19 cellular contexts compared by ENCODE assay signal in genomic region chr5:10503997-10504761, GRCh38. TPM values are rescaled to one million over a fixed set of nuclear protein-coding genes. Genes with fewer than 3 reads are reported as not detected.
DNase-seq lines count a peak whose midpoint lies in the region; ATAC-seq and TF ChIP-seq lines count a peak whose summit lies in the region.
"Had no signal": no experiment of that assay in that cellular context is flagged by ENCODE, and none has a peak within 500 bp of the region (broad histone marks: within the 10 kb centered on the region; RNA-seq: fewer than 3 reads in every experiment).

No MANE protein-coding gene starts in this region.

- CTCF ChIA-PET in HEK293T (lab: Yijun Ruan, JAX), result no interaction called here

- H3K9me3 ChIP-seq in psoas muscle, result no peaks in the 10 kb centered on the region
- H3K9me3 ChIP-seq: BLaER1 treated with 17β-estradiol and CSF1 and Interleukin-3, amounts not matched to agents 10 nM and 100 nM; vagina had no signal

- peak; percentile 56 to 67 (median 60) for ATAC-seq in psoas muscle
- ATAC-seq: activated CD4-positive, CD25-positive, alpha-beta regulatory T cell treated with anti-CD3 and anti-CD28 coated beads, Interleukin-2, amount 50 U/mL, for 24 hours; left colon had no signal

- intact Hi-C loops in psoas muscle (cut with DNase I), result no loop called here

- WGBS in psoas muscle, 3 donors, result 41 to 49% (median 44%) methylated on average over 8 of the region's 8 CpGs

- no peak for TF ChIP-seq CTCF in psoas muscle (IDR thresholded peaks at IDR 0.05)

- H3K27ac ChIP-seq in psoas muscle, result no peak overlapping the region
- H3K27ac ChIP-seq: cardiac muscle cell, vagina had no signal

- POLR2A ChIA-PET in HEK293T (lab: Yijun Ruan, JAX), result interaction anchor here (1.3 to 1.6 kb wide), 2 partner anchors 9 to 19 kb away, joined by 3 to 4 read pairs; no protein-coding TSS in a partner anchor

- H3K27me3 Mint-ChIP-seq in T-helper 2 cell treated with Interferon-gamma antibody and Interleukin-4, amounts not matched to agents 5 μg/mL and 100 μg/mL, for 36 hours (ENCODE audit: low read depth), result no peaks in the 10 kb centered on the region

- no peak overlapping the region for H3K4me3 ChIP-seq in psoas muscle
- H3K4me3 ChIP-seq: BLaER1 treated with 17β-estradiol and CSF1 and Interleukin-3, amounts not matched to agents 10 nM and 100 nM; cardiac muscle cell; vagina had no signal

- H3K4me1 Mint-ChIP-seq in T-helper 2 cell treated with Interferon-gamma antibody and Interleukin-4, amounts not matched to agents 5 μg/mL and 100 μg/mL, for 36 hours (ENCODE audit: low read depth), result no peaks in the 10 kb centered on the region
- H3K4me1 Mint-ChIP-seq: activated naive CD4-positive, alpha-beta T cell treated with anti-CD3 and anti-CD28 coated beads, Interleukin-2, amount 10 ng/mL, durations not matched to agents 7 days and 5 days had no signal

- no peak overlapping the region for H3K27ac Mint-ChIP-seq in T-helper 2 cell treated with Interferon-gamma antibody and Interleukin-4, amounts not matched to agents 5 μg/mL and 100 μg/mL, for 36 hours
- H3K27ac Mint-ChIP-seq: activated naive CD4-positive, alpha-beta T cell treated with anti-CD3 and anti-CD28 coated beads, Interleukin-2, amount 10 ng/mL, durations not matched to agents 7 days and 5 days; natural killer cell treated with Interleukin-12 subunit alpha and Interleukin-12 subunit beta and Interleukin-15 and Interleukin-18, amount 100 ng/mL, for 72 hours had no signal

- DNase-seq in HEK293T (ENCODE audit: extremely low spot score) (no peak), SHP77 (lab: John Stamatoyannopoulos, UW) (peak; percentile 59 to 73), foreskin melanocyte (peak; percentile 11), psoas muscle (no peak), NCI-H345 treated with DMSO at 0.1 percent for 48 hours (lab: John Stamatoyannopoulos, UW; ENCODE audit: unreplicated experiment) (no peak), NCI-H524 (lab: John Stamatoyannopoulos, UW) (no peak)
- DNase-seq in T-helper 2 cell treated with Interferon-gamma antibody and Interleukin-4, amounts not matched to agents 5 μg/mL and 100 μg/mL, for 36 hours (ENCODE audit: low spot score), result no peak
- DNase-seq: activated naive CD4-positive, alpha-beta T cell treated with anti-CD3 and anti-CD28 coated beads, Interleukin-2, amount 10 ng/mL, durations not matched to agents 7 days and 5 days; H7; head of caudate nucleus; Karpas-422; left colon; NCI-H2081 treated with DMSO at 0.1 percent for 48 hours; stimulated activated naive CD4-positive, alpha-beta T cell had no signal

- H3K4me3 Mint-ChIP-seq in T-helper 2 cell treated with Interferon-gamma antibody and Interleukin-4, amounts not matched to agents 5 μg/mL and 100 μg/mL, for 36 hours, result no peak overlapping the region
- H3K4me3 Mint-ChIP-seq: activated naive CD4-positive, alpha-beta T cell treated with anti-CD3 and anti-CD28 coated beads, Interleukin-2, amount 10 ng/mL, durations not matched to agents 7 days and 5 days; natural killer cell treated with Interleukin-12 subunit alpha and Interleukin-12 subunit beta and Interleukin-15 and Interleukin-18, amount 100 ng/mL, for 72 hours had no signal

- H3K4me1 ChIP-seq in psoas muscle, result peaks cover 7% of the 10 kb centered on the region
- H3K4me1 ChIP-seq: vagina had no signal

- no peaks in the 10 kb centered on the region for H3K27me3 ChIP-seq in psoas muscle (ENCODE audit: insufficient read depth in 3 of 3, low read length in 2 of 3)
- H3K27me3 ChIP-seq: BLaER1 treated with 17β-estradiol and CSF1 and Interleukin-3, amounts not matched to agents 10 nM and 100 nM; cardiac muscle cell; vagina had no signal

- no peaks in the 10 kb centered on the region for H3K36me3 ChIP-seq in psoas muscle (ENCODE audit: insufficient read depth in 1 of 2, low read depth in 1 of 2)
- H3K36me3 ChIP-seq: BLaER1 treated with 17β-estradiol and CSF1 and Interleukin-3, amounts not matched to agents 10 nM and 100 nM; cardiac muscle cell; vagina had no signal

- no peaks in the 10 kb centered on the region for H3K9me3 Mint-ChIP-seq in T-helper 2 cell treated with Interferon-gamma antibody and Interleukin-4, amounts not matched to agents 5 μg/mL and 100 μg/mL, for 36 hours
- H3K9me3 Mint-ChIP-seq: activated naive CD4-positive, alpha-beta T cell treated with anti-CD3 and anti-CD28 coated beads, Interleukin-2, amount 10 ng/mL, durations not matched to agents 7 days and 5 days; natural killer cell treated with Interleukin-12 subunit alpha and Interleukin-12 subunit beta and Interleukin-15 and Interleukin-18, amount 100 ng/mL, for 72 hours had no signal

- H3K36me3 Mint-ChIP-seq in T-helper 2 cell treated with Interferon-gamma antibody and Interleukin-4, amounts not matched to agents 5 μg/mL and 100 μg/mL, for 36 hours (ENCODE audit: low read depth), result no peaks in the 10 kb centered on the region
- H3K36me3 Mint-ChIP-seq: activated naive CD4-positive, alpha-beta T cell treated with anti-CD3 and anti-CD28 coated beads, Interleukin-2, amount 10 ng/mL, durations not matched to agents 7 days and 5 days; natural killer cell treated with Interleukin-12 subunit alpha and Interleukin-12 subunit beta and Interleukin-15 and Interleukin-18, amount 100 ng/mL, for 72 hours had no signal

TF ChIP-seq in HEK293T, 16 proteins besides CTCF, POLR2A, EP300 and RAD21:
- no peak for TF ChIP-seq NFRKB (IDR thresholded peaks at IDR 0.05)
- TF ChIP-seq SP1 (IDR thresholded peaks at IDR 0.05), result no peak
- TF ChIP-seq PKNOX1 (IDR thresholded peaks at IDR 0.05), result peak; percentile 58
- no peak for TF ChIP-seq FOXK2 (IDR thresholded peaks at IDR 0.05)

RNA-seq across cellular contexts. Expression of gene ANKRD33B, which starts 59.7 kb away (rescaled TPM):
- total RNA-seq in psoas muscle, result 10 to 100 TPM in 1 of 4 donors, 1 to 10 TPM in 3; 2.1 to 32.7 (median 8.3) TPM
- 10 to 100 TPM in 1 of 3 donors, 1 to 10 TPM in 2; 1.4 to 14.1 (median 5.0) TPM for polyA plus RNA-seq in psoas muscle

Comparison
In these comparisons a context has a peak if more than half of its experiments do, and no peak if none do; other contexts are left out.
1. DNase-seq: peak in SHP77 (2 of 2) and foreskin melanocyte (single experiment); none in HEK293T (single experiment), psoas muscle (0 of 2), T-helper 2 cell treated with Interferon-gamma antibody and Interleukin-4, amounts not matched to agents 5 μg/mL and 100 μg/mL, for 36 hours (single experiment), NCI-H345 treated with DMSO at 0.1 percent for 48 hours (single experiment) and NCI-H524 (0 of 2).